In genomic region chr2:105773568-105773967, GRCh38 we compare ENCODE assay signal across 14 cellular contexts. TPM values are rescaled to one million over a fixed set of nuclear protein-coding genes. Genes with fewer than 3 reads are reported as not detected.
A peak's percentile ranks its signal among the peaks of the same experiment; 100 is the strongest.
DNase-seq lines count a peak whose midpoint lies in the region; ATAC-seq and TF ChIP-seq lines count a peak whose summit lies in the region.
"Had no signal": no experiment of that assay in that cellular context is flagged by ENCODE, and none has a peak within 500 bp of the region (broad histone marks: within the 10 kb centered on the region; RNA-seq: fewer than 3 reads in every experiment).

No MANE protein-coding gene starts in this region.

- H3K9me3 ChIP-seq in body of pancreas, result no peaks in the 10 kb centered on the region
- H3K9me3 ChIP-seq: uterus had no signal

- peak overlapping the region; percentile 92 for H3K27ac Mint-ChIP-seq in activated naive CD8-positive, alpha-beta T cell treated with anti-CD3 and anti-CD28 coated beads, Interleukin-2, amount 50 U/mL, for 24 hours
- peak overlapping the region; percentile 61 for H3K27ac Mint-ChIP-seq in progenitor cell of endocrine pancreas

- H3K27me3 ChIP-seq in body of pancreas, result no peaks in the 10 kb centered on the region
- H3K27me3 ChIP-seq: foreskin keratinocyte, uterus had no signal

- H3K9me3 Mint-ChIP-seq in activated naive CD8-positive, alpha-beta T cell treated with anti-CD3 and anti-CD28 coated beads, Interleukin-2, amount 50 U/mL, for 24 hours, result no peaks in the 10 kb centered on the region
- H3K9me3 Mint-ChIP-seq in progenitor cell of endocrine pancreas (ENCODE audit: low read depth), result no peaks in the 10 kb centered on the region

- ATAC-seq in activated naive CD8-positive, alpha-beta T cell treated with anti-CD3 and anti-CD28 coated beads, Interleukin-2, amount 50 U/mL, for 24 hours, result no peak
- no peak for ATAC-seq in body of pancreas
- ATAC-seq: foreskin keratinocyte, HCT116 had no signal

- no peak overlapping the region for H3K4me3 ChIP-seq in body of pancreas
- H3K4me3 ChIP-seq: uterus had no signal

- TF ChIP-seq CTCF in progenitor cell of endocrine pancreas (IDR thresholded peaks at IDR 0.05; ENCODE audit: unreplicated experiment) (no peak), body of pancreas (IDR thresholded peaks at IDR 0.05) (no peak)

- H3K27me3 Mint-ChIP-seq in activated naive CD8-positive, alpha-beta T cell treated with anti-CD3 and anti-CD28 coated beads, Interleukin-2, amount 50 U/mL, for 24 hours, result no peaks in the 10 kb centered on the region
- no peaks in the 10 kb centered on the region for H3K27me3 Mint-ChIP-seq in progenitor cell of endocrine pancreas

- H3K4me1 ChIP-seq in body of pancreas, result peaks cover 58% of the 10 kb centered on the region

- peaks cover 98% of the 10 kb centered on the region for H3K4me1 Mint-ChIP-seq in activated naive CD8-positive, alpha-beta T cell treated with anti-CD3 and anti-CD28 coated beads, Interleukin-2, amount 50 U/mL, for 24 hours
- H3K4me1 Mint-ChIP-seq in progenitor cell of endocrine pancreas (ENCODE audit: low read depth), result peaks cover 34% of the 10 kb centered on the region

- intact Hi-C loops in body of pancreas (cut with DNase I), result no loop called here

- peak; percentile 14 to 16 for DNase-seq in activated T-cell treated with anti-CD3 and anti-CD28 coated beads, Interleukin-2, amount 50 U/mL, for 48 hours
- DNase-seq in activated T-cell treated with anti-CD3 and anti-CD28 coated beads for 4 hours (no peak), NCI-H1105 treated with DMSO at 0.1 percent for 48 hours (lab: John Stamatoyannopoulos, UW) (peak; percentile 58), progenitor cell of endocrine pancreas (ENCODE audit: low spot score, unreplicated experiment) (no peak), body of pancreas (no peak), pons (ENCODE audit: low spot score) (no peak), HuH-7 (ENCODE audit: low spot score) (no peak)
- DNase-seq in activated naive CD8-positive, alpha-beta T cell treated with anti-CD3 and anti-CD28 coated beads, Interleukin-2, amount 50 U/mL, for 24 hours, result no peak
- DNase-seq: effector memory CD4-positive, alpha-beta T cell; foreskin keratinocyte; NCI-H510A treated with DMSO at 0.1 percent for 48 hours; T1000; uterus had no signal

- peaks cover 21% of the 10 kb centered on the region for H3K36me3 Mint-ChIP-seq in activated naive CD8-positive, alpha-beta T cell treated with anti-CD3 and anti-CD28 coated beads, Interleukin-2, amount 50 U/mL, for 24 hours (ENCODE audit: low read depth)
- H3K36me3 Mint-ChIP-seq in progenitor cell of endocrine pancreas (ENCODE audit: insufficient read depth), result no peaks in the 10 kb centered on the region

- H3K27ac ChIP-seq in body of pancreas, result no peak overlapping the region
- H3K27ac ChIP-seq: foreskin keratinocyte, uterus had no signal

- no peak for TF ChIP-seq POLR2A in body of pancreas (IDR thresholded peaks at IDR 0.05)

- peak overlapping the region; percentile 33 for H3K4me3 Mint-ChIP-seq in activated naive CD8-positive, alpha-beta T cell treated with anti-CD3 and anti-CD28 coated beads, Interleukin-2, amount 50 U/mL, for 24 hours
- H3K4me3 Mint-ChIP-seq in progenitor cell of endocrine pancreas (ENCODE audit: low read depth), result no peak overlapping the region

- WGBS in body of pancreas, 2 donors, result 42 to 53% methylated on average over 2 of the region's 2 CpGs

- H3K36me3 ChIP-seq in body of pancreas (replicated peaks in 1 of 2; ENCODE audit: insufficient read depth in 1 of 2, low read depth in 2 of 2), result no peaks in the 10 kb centered on the region
- H3K36me3 ChIP-seq: uterus had no signal

RNA-seq across cellular contexts. Expression of gene NCK2, which starts 28.9 kb away (rescaled TPM):
- total RNA-seq in progenitor cell of endocrine pancreas, result 92.5 TPM in 2 replicates
- total RNA-seq in body of pancreas, result 10 to 100 TPM; 36.6 to 42.8 TPM

Comparison
In these comparisons a context has a peak if more than half of its experiments do, and no peak if none do; other contexts are left out.
1. DNase-seq: peak in activated T-cell treated with anti-CD3 and anti-CD28 coated beads, Interleukin-2, amount 50 U/mL, for 48 hours (2 of 2) and NCI-H1105 treated with DMSO at 0.1 percent for 48 hours (single experiment); none in activated T-cell treated with anti-CD3 and anti-CD28 coated beads for 4 hours (single experiment), activated naive CD8-positive, alpha-beta T cell treated with anti-CD3 and anti-CD28 coated beads, Interleukin-2, amount 50 U/mL, for 24 hours (single experiment), progenitor cell of endocrine pancreas (single experiment), body of pancreas (0 of 4), pons (single experiment) and HuH-7 (single experiment).